Comparison of ENCODE assay signal across 10 cellular contexts in genomic region chr3:12955651-12956315, GRCh38.
A peak's percentile ranks its signal among the peaks of the same experiment; 100 is the strongest.
DNase-seq lines count a peak whose midpoint lies in the region; ATAC-seq and TF ChIP-seq lines count a peak whose summit lies in the region.
"Had no signal": no experiment of that assay in that cellular context is flagged by ENCODE, and none has a peak within 500 bp of the region (broad histone marks: within the 10 kb centered on the region; RNA-seq: fewer than 3 reads in every experiment).

No MANE protein-coding gene starts in this region.

- peak overlapping the region in 4 of 5 donors; percentile 30 to 73 (median 59) for H3K27ac ChIP-seq in adrenal gland
- peak overlapping the region; percentile 34 for H3K27ac ChIP-seq in right cardiac atrium (ENCODE audit: low read length)
- peak overlapping the region in 12 of 21 experiments; percentile 10 to 69 (median 48) for H3K27ac ChIP-seq in skin epidermis

- H3K27me3 ChIP-seq in adrenal gland (no peaks in the 10 kb centered on the region), right cardiac atrium (ENCODE audit: control insufficient read depth, insufficient read depth) (no peaks in the 10 kb centered on the region)

- H3K4me3 Mint-ChIP-seq in CD14-positive monocyte, result peak overlapping the region in 1 of 2 donors; percentile 35

- H3K36me3 ChIP-seq in adrenal gland (replicated peaks in 1 of 2), result no peaks in the 10 kb centered on the region

- no peak for TF ChIP-seq POLR2A in adrenal gland (IDR thresholded peaks at IDR 0.05)

- H3K4me3 ChIP-seq in adrenal gland, result no peak overlapping the region
- no peak overlapping the region for H3K4me3 ChIP-seq in right cardiac atrium (ENCODE audit: low read length)
- no peak overlapping the region for H3K4me3 ChIP-seq in skin epidermis

- H3K27ac Mint-ChIP-seq in CD14-positive monocyte, result peak overlapping the region in 5 of 7 donors; percentile 12 to 78 (median 32)

- peaks cover 1 to 5% (median 3%) of the 10 kb centered on the region in 3 donors for H3K27me3 Mint-ChIP-seq in CD14-positive monocyte (ENCODE audit: low read depth in 3 of 3)

- 75 to 89% (median 79%) methylated on average over 11 to 14 of the region's 14 CpGs for WGBS in adrenal gland, 4 donors
- 75% methylated on average over 14 of the region's 14 CpGs for WGBS in right cardiac atrium

- intact Hi-C loops in CD14-positive monocyte (cut with micrococcal nuclease) (no loop called here), adrenal gland (cut with DNase I) (no loop called here), right cardiac atrium (cut with DNase I) (no loop called here)

- TF ChIP-seq CTCF in CD14-positive monocyte (IDR thresholded peaks at IDR 0.05), result no peak
- no peak for TF ChIP-seq CTCF in adrenal gland (IDR thresholded peaks at IDR 0.05)

- H3K36me3 Mint-ChIP-seq in CD14-positive monocyte, result peaks cover 58 to 71% of the 10 kb centered on the region in 2 donors

- H3K4me1 Mint-ChIP-seq in CD14-positive monocyte, result peaks cover 82% of the 10 kb centered on the region

- H3K9me3 ChIP-seq in adrenal gland (replicated peaks in 1 of 3) (no peaks in the 10 kb centered on the region), right cardiac atrium (ENCODE audit: control insufficient read depth, low read length) (no peaks in the 10 kb centered on the region)

- peak in 1 of 2 donors; percentile 1 for ATAC-seq in right cardiac atrium

- DNase-seq in CD14-positive monocyte (ENCODE audit: low spot score), result no peak
- DNase-seq in adrenal gland, result no peak
- peak in 1 of 3 donors; percentile 60 for DNase-seq in right cardiac atrium
- DNase-seq in occipital lobe (lab: John Stamatoyannopoulos, UW), result no peak
- DNase-seq in activated gamma-delta T cell (lab: John Stamatoyannopoulos, UW), result no peak
- DNase-seq in HCEC 1CT, result no peak
- no peak for DNase-seq in NCI-H1105 (lab: John Stamatoyannopoulos, UW)
- DNase-seq: foreskin melanocyte, Kasumi-1 had no signal

- H3K4me1 ChIP-seq in adrenal gland (replicated peaks in 1 of 2) (peaks cover 41 to 69% of the 10 kb centered on the region in 2 donors), right cardiac atrium (ENCODE audit: control insufficient read depth, insufficient read depth, low read length) (peaks cover 58% of the 10 kb centered on the region)

- peaks cover 0 to 3% (median 0%) of the 10 kb centered on the region in 7 donors for H3K9me3 Mint-ChIP-seq in CD14-positive monocyte
